Comparison of ENCODE assay signal across 1 cellular context in the genomic region with DNA sequence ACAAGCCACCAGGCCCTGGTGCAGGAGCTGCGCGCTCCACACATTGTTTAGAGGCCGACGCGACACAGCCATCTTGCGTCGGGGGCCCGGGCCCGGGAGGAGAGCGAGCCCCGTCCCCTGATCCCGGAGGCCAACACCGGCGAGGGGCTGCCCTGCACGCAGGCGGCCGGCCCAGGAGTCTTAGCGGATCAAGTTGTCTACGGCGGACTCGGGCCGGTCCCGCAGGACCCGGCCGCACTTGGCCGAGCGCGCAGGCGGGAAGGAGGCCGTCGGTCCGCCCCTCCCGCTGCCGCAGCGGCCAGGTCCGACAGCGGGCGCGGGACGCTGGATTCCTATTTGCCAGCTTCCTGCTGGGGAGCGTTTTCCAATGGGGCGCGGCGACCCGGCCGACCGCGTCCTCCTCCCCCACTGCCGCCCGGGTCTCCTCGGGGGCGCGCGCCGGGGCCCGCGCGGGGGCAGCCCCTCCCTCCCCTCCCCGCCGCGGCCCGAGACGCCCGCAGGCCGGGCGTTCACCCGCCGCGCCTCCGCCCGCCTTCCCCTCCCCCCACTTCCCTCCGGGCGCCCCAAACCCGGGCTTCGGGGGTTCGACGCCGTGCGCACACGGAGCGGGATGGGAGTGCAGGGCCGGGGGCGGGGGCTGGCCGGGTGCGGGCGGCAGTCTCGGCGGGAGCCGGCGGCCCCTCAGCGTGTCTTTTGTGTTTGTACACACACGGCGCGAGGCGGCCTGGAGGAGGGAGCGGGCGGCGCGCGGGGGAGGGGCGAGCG.
TF ChIP-seq lines count a peak whose summit lies in the region.

No MANE protein-coding gene starts in this region.

TF ChIP-seq in K562, 482 proteins besides CTCF, POLR2A, EP300 and RAD21 (continued from another document and continues in another):
- TF ChIP-seq HDAC2 (IDR thresholded peaks at IDR 0.05) (no peak), SIRT6 (IDR thresholded peaks at IDR 0.05; ENCODE audit: low read depth, low read length) (no peak), ZNF354B (CRISPR knock-in tag; IDR thresholded peaks at IDR 0.05) (no peak), ZNF3 (CRISPR knock-in tag; IDR thresholded peaks at IDR 0.05) (no peak), COPS2 (conservative IDR thresholded peaks at IDR 0.05) (no peak), XRCC3 (IDR thresholded peaks at IDR 0.05) (no peak), NR1H2 (CRISPR knock-in tag; IDR thresholded peaks at IDR 0.05) (no peak), NCOA4 (IDR thresholded peaks at IDR 0.05; ENCODE audit: partially characterized antibody) (no peak), CBX5 (IDR thresholded peaks at IDR 0.05; ENCODE audit: borderline replicate concordance, low read depth) (no peak), ZNF140 (CRISPR knock-in tag; IDR thresholded peaks at IDR 0.05) (no peak), MCM2 (IDR thresholded peaks at IDR 0.05; ENCODE audit: low read depth) (no peak), CSDE1 (IDR thresholded peaks at IDR 0.05) (no peak), ZNF274 (IDR thresholded peaks at IDR 0.05; ENCODE audit: borderline replicate concordance, low read depth, low read length) (no peak), SRF (CRISPR knock-in tag; IDR thresholded peaks at IDR 0.05) (no peak), SAFB2 (IDR thresholded peaks at IDR 0.05; ENCODE audit: borderline replicate concordance, low read depth, low read length, severe bottlenecking) (no peak), ILK (tag; IDR thresholded peaks at IDR 0.05; ENCODE audit: borderline replicate concordance, low read depth) (no peak), SMARCA4 (IDR thresholded peaks at IDR 0.05) (no peak), ZNF79 (CRISPR knock-in tag; IDR thresholded peaks at IDR 0.05; ENCODE audit: low read depth) (no peak), ZNF124 (CRISPR knock-in tag; IDR thresholded peaks at IDR 0.05) (0 out of 2 replicates have a peak, but pooled peaks have one; percentile 30), IRF2 (CRISPR knock-in tag; IDR thresholded peaks at IDR 0.05) (no peak), GABPB2 (CRISPR knock-in tag; conservative IDR thresholded peaks at IDR 0.05) (no peak), ELF4 (CRISPR knock-in tag; IDR thresholded peaks at IDR 0.05) (no peak), ASH1L (IDR thresholded peaks at IDR 0.05; ENCODE audit: borderline replicate concordance, low read depth, partially characterized antibody) (no peak), XRCC5 (IDR thresholded peaks at IDR 0.05; ENCODE audit: low read depth, low read length) (no peak), KLF16 (IDR thresholded peaks at IDR 0.05) (no peak), HDAC1 (IDR thresholded peaks at IDR 0.05) (peak; percentile 43 to 88; a peak in 3 of 4 replicates), NR2F6 (CRISPR knock-in tag; IDR thresholded peaks at IDR 0.05) (no peak), CBFA2T2 (conservative IDR thresholded peaks at IDR 0.05) (no peak), GABPA (tag; conservative IDR thresholded peaks at IDR 0.05; ENCODE audit: low read depth) (peak; percentile 75)
- TF ChIP-seq, protein P1, sequence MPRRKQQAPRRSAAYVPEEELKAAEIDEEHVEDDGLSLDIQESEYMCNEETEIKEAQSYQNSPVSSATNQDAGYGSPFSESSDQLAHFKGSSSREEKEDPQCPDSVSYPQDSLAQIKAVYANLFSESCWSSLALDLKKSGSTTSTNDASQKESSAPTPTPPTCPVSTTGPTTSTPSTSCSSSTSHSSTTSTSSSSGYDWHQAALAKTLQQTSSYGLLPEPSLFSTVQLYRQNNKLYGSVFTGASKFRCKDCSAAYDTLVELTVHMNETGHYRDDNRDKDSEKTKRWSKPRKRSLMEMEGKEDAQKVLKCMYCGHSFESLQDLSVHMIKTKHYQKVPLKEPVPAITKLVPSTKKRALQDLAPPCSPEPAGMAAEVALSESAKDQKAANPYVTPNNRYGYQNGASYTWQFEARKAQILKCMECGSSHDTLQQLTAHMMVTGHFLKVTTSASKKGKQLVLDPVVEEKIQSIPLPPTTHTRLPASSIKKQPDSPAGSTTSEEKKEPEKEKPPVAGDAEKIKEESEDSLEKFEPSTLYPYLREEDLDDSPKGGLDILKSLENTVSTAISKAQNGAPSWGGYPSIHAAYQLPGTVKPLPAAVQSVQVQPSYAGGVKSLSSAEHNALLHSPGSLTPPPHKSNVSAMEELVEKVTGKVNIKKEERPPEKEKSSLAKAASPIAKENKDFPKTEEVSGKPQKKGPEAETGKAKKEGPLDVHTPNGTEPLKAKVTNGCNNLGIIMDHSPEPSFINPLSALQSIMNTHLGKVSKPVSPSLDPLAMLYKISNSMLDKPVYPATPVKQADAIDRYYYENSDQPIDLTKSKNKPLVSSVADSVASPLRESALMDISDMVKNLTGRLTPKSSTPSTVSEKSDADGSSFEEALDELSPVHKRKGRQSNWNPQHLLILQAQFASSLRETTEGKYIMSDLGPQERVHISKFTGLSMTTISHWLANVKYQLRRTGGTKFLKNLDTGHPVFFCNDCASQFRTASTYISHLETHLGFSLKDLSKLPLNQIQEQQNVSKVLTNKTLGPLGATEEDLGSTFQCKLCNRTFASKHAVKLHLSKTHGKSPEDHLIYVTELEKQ (CRISPR knock-in tag; IDR thresholded peaks at IDR 0.05) = no peak
- TF ChIP-seq, protein P2, sequence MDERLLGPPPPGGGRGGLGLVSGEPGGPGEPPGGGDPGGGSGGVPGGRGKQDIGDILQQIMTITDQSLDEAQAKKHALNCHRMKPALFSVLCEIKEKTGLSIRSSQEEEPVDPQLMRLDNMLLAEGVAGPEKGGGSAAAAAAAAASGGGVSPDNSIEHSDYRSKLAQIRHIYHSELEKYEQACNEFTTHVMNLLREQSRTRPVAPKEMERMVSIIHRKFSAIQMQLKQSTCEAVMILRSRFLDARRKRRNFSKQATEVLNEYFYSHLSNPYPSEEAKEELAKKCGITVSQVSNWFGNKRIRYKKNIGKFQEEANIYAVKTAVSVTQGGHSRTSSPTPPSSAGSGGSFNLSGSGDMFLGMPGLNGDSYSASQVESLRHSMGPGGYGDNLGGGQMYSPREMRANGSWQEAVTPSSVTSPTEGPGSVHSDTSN (CRISPR knock-in tag; IDR thresholded peaks at IDR 0.05; ENCODE audit: low read depth) = no peak
- TF ChIP-seq, protein P2 (tag; conservative IDR thresholded peaks at IDR 0.05; ENCODE audit: low read depth) = no peak
- TF ChIP-seq, protein P3, sequence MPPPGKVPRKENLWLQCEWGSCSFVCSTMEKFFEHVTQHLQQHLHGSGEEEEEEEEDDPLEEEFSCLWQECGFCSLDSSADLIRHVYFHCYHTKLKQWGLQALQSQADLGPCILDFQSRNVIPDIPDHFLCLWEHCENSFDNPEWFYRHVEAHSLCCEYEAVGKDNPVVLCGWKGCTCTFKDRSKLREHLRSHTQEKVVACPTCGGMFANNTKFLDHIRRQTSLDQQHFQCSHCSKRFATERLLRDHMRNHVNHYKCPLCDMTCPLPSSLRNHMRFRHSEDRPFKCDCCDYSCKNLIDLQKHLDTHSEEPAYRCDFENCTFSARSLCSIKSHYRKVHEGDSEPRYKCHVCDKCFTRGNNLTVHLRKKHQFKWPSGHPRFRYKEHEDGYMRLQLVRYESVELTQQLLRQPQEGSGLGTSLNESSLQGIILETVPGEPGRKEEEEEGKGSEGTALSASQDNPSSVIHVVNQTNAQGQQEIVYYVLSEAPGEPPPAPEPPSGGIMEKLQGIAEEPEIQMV (tag; conservative IDR thresholded peaks at IDR 0.05; ENCODE audit: low read depth) = no peak; the same call in 1 of the 2 replicates
- TF ChIP-seq, protein P4, sequence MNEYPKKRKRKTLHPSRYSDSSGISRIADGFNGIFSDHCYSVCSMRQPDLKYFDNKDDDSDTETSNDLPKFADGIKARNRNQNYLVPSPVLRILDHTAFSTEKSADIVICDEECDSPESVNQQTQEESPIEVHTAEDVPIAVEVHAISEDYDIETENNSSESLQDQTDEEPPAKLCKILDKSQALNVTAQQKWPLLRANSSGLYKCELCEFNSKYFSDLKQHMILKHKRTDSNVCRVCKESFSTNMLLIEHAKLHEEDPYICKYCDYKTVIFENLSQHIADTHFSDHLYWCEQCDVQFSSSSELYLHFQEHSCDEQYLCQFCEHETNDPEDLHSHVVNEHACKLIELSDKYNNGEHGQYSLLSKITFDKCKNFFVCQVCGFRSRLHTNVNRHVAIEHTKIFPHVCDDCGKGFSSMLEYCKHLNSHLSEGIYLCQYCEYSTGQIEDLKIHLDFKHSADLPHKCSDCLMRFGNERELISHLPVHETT (CRISPR knock-in tag; conservative IDR thresholded peaks at IDR 0.05 in 1 of 2, IDR thresholded peaks at IDR 0.05 in 1 of 2) = peak in 1 of 2 experiments; percentile 99; a peak in 2 of 4 replicates
- TF ChIP-seq, protein P5, sequence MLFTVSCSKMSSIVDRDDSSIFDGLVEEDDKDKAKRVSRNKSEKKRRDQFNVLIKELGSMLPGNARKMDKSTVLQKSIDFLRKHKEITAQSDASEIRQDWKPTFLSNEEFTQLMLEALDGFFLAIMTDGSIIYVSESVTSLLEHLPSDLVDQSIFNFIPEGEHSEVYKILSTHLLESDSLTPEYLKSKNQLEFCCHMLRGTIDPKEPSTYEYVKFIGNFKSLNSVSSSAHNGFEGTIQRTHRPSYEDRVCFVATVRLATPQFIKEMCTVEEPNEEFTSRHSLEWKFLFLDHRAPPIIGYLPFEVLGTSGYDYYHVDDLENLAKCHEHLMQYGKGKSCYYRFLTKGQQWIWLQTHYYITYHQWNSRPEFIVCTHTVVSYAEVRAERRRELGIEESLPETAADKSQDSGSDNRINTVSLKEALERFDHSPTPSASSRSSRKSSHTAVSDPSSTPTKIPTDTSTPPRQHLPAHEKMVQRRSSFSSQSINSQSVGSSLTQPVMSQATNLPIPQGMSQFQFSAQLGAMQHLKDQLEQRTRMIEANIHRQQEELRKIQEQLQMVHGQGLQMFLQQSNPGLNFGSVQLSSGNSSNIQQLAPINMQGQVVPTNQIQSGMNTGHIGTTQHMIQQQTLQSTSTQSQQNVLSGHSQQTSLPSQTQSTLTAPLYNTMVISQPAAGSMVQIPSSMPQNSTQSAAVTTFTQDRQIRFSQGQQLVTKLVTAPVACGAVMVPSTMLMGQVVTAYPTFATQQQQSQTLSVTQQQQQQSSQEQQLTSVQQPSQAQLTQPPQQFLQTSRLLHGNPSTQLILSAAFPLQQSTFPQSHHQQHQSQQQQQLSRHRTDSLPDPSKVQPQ (CRISPR knock-in tag; IDR thresholded peaks at IDR 0.05; ENCODE audit: borderline replicate concordance) = no peak
- TF ChIP-seq, protein P6, sequence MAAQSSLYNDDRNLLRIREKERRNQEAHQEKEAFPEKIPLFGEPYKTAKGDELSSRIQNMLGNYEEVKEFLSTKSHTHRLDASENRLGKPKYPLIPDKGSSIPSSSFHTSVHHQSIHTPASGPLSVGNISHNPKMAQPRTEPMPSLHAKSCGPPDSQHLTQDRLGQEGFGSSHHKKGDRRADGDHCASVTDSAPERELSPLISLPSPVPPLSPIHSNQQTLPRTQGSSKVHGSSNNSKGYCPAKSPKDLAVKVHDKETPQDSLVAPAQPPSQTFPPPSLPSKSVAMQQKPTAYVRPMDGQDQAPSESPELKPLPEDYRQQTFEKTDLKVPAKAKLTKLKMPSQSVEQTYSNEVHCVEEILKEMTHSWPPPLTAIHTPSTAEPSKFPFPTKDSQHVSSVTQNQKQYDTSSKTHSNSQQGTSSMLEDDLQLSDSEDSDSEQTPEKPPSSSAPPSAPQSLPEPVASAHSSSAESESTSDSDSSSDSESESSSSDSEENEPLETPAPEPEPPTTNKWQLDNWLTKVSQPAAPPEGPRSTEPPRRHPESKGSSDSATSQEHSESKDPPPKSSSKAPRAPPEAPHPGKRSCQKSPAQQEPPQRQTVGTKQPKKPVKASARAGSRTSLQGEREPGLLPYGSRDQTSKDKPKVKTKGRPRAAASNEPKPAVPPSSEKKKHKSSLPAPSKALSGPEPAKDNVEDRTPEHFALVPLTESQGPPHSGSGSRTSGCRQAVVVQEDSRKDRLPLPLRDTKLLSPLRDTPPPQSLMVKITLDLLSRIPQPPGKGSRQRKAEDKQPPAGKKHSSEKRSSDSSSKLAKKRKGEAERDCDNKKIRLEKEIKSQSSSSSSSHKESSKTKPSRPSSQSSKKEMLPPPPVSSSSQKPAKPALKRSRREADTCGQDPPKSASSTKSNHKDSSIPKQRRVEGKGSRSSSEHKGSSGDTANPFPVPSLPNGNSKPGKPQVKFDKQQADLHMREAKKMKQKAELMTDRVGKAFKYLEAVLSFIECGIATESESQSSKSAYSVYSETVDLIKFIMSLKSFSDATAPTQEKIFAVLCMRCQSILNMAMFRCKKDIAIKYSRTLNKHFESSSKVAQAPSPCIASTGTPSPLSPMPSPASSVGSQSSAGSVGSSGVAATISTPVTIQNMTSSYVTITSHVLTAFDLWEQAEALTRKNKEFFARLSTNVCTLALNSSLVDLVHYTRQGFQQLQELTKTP (IDR thresholded peaks at IDR 0.05; ENCODE audit: low read depth in 1 of 2, partially characterized antibody in 2 of 2) = no peak
- TF ChIP-seq, protein P7, sequence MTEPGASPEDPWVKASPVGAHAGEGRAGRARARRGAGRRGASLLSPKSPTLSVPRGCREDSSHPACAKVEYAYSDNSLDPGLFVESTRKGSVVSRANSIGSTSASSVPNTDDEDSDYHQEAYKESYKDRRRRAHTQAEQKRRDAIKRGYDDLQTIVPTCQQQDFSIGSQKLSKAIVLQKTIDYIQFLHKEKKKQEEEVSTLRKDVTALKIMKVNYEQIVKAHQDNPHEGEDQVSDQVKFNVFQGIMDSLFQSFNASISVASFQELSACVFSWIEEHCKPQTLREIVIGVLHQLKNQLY (CRISPR knock-in tag; conservative IDR thresholded peaks at IDR 0.05) = no peak; a peak in 1 of 4 replicates
- TF ChIP-seq, protein P8, sequence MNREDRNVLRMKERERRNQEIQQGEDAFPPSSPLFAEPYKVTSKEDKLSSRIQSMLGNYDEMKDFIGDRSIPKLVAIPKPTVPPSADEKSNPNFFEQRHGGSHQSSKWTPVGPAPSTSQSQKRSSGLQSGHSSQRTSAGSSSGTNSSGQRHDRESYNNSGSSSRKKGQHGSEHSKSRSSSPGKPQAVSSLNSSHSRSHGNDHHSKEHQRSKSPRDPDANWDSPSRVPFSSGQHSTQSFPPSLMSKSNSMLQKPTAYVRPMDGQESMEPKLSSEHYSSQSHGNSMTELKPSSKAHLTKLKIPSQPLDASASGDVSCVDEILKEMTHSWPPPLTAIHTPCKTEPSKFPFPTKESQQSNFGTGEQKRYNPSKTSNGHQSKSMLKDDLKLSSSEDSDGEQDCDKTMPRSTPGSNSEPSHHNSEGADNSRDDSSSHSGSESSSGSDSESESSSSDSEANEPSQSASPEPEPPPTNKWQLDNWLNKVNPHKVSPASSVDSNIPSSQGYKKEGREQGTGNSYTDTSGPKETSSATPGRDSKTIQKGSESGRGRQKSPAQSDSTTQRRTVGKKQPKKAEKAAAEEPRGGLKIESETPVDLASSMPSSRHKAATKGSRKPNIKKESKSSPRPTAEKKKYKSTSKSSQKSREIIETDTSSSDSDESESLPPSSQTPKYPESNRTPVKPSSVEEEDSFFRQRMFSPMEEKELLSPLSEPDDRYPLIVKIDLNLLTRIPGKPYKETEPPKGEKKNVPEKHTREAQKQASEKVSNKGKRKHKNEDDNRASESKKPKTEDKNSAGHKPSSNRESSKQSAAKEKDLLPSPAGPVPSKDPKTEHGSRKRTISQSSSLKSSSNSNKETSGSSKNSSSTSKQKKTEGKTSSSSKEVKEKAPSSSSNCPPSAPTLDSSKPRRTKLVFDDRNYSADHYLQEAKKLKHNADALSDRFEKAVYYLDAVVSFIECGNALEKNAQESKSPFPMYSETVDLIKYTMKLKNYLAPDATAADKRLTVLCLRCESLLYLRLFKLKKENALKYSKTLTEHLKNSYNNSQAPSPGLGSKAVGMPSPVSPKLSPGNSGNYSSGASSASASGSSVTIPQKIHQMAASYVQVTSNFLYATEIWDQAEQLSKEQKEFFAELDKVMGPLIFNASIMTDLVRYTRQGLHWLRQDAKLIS (CRISPR knock-in tag; IDR thresholded peaks at IDR 0.05) = peak; percentile 72; the same call in 1 of the 2 replicates
